In the genomic region with DNA sequence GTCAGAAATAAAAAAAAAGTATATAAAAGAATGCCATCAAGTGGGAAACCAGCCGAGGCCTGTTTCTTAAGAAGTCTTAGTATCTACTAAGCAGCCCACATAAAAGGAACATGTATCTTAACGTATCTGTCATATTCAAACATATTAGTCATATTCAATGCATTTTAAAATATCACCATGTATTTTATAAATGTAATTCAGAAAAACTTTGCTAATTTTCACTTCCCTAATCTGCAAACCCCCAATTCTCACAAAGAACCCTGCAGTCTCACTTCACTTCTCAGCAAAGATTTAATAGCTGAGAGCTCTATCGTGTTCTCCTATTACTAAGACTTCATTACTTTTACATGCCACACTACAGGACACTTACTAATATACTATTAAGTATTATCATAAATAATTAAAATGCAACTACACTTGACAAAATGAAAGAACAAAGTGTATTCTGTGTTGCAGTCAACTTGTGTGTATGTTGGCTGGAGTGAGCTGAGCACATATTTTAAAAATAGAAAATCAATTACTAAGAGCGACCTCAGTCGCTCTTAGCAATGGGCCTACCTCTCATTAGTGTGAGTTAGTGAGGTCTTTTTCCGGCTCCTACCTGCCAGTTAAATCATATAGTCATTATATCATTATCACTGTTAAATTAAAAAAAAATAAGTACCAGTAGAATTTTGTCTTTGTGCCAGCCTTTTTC, we compare ENCODE assay signal across 9 cellular contexts.
DNase-seq lines count a peak whose midpoint lies in the region; ATAC-seq and TF ChIP-seq lines count a peak whose summit lies in the region.
"Had no signal": no experiment of that assay in that cellular context is flagged by ENCODE, and none has a peak within 500 bp of the region (broad histone marks: within the 10 kb centered on the region; RNA-seq: fewer than 3 reads in every experiment).

No MANE protein-coding gene starts in this region.

- peak; percentile 63 for ATAC-seq in GM19035 (IDR thresholded peaks at IDR 0.05; ENCODE audit: unreplicated experiment)
- peak; percentile 73 for ATAC-seq in HG02588 (IDR thresholded peaks at IDR 0.05; ENCODE audit: unreplicated experiment)
- ATAC-seq in HG03432 (IDR thresholded peaks at IDR 0.05; ENCODE audit: unreplicated experiment): peak; percentile 89
- ATAC-seq: activated T-cell treated with anti-CD3 and anti-CD28 coated beads, Interleukin-2, amount 50 U/mL, for 4 hours had no signal

- peaks cover 5% of the 10 kb centered on the region for H3K9me3 Mint-ChIP-seq in nephron progenitor cell
- H3K9me3 Mint-ChIP-seq: activated T-cell treated with anti-CD3 and anti-CD28 coated beads, Interleukin-2, amount 50 U/mL, for 4 hours had no signal

- H3K27me3 Mint-ChIP-seq in nephron progenitor cell (ENCODE audit: low read depth, poor library complexity): no peaks in the 10 kb centered on the region

- H3K27ac Mint-ChIP-seq in nephron progenitor cell: peak overlapping the region; percentile 10

- TF ChIP-seq CTCF in nephron progenitor cell (IDR thresholded peaks at IDR 0.05): no peak

- H3K4me1 Mint-ChIP-seq in nephron progenitor cell: no peaks in the 10 kb centered on the region

- DNase-seq in nephron progenitor cell (no peak), activated T-cell treated with anti-CD3 and anti-CD28 coated beads for 4 hours (no peak), HEK293T (ENCODE audit: extremely low spot score) (no peak)
- DNase-seq in activated effector memory CD4-positive, alpha-beta T cell treated with anti-CD3 and anti-CD28 coated beads, Interleukin-2, amount 50 U/mL, for 16 hours: no peak
- DNase-seq: activated T-cell treated with anti-CD3 and anti-CD28 coated beads, Interleukin-2, amount 50 U/mL, for 4 hours; NCI-H69 had no signal

- peaks cover 5% of the 10 kb centered on the region for H3K36me3 Mint-ChIP-seq in nephron progenitor cell (ENCODE audit: low read depth)

- CTCF ChIA-PET in HEK293T (lab: Yijun Ruan, JAX): no interaction called here

- POLR2A ChIA-PET in HEK293T (lab: Yijun Ruan, JAX): no interaction called here

- H3K4me3 Mint-ChIP-seq in nephron progenitor cell: no peak overlapping the region
- H3K4me3 Mint-ChIP-seq: activated T-cell treated with anti-CD3 and anti-CD28 coated beads, Interleukin-2, amount 50 U/mL, for 4 hours had no signal

TF ChIP-seq in HEK293T, 16 proteins besides CTCF, POLR2A, EP300 and RAD21:
- no peak for TF ChIP-seq NFRKB (IDR thresholded peaks at IDR 0.05)
- no peak for TF ChIP-seq SUZ12 (IDR thresholded peaks at IDR 0.05)
- TF ChIP-seq FOXM1 (IDR thresholded peaks at IDR 0.05; ENCODE audit: borderline replicate concordance): no peak
- no peak for TF ChIP-seq TARDBP (IDR thresholded peaks at IDR 0.05)
- TF ChIP-seq CTBP1 (IDR thresholded peaks at IDR 0.05; ENCODE audit: borderline replicate concordance): no peak
- no peak for TF ChIP-seq FOXA1 (IDR thresholded peaks at IDR 0.05)
- no peak for TF ChIP-seq ELF4 (IDR thresholded peaks at IDR 0.05)
- TF ChIP-seq, protein P1, sequence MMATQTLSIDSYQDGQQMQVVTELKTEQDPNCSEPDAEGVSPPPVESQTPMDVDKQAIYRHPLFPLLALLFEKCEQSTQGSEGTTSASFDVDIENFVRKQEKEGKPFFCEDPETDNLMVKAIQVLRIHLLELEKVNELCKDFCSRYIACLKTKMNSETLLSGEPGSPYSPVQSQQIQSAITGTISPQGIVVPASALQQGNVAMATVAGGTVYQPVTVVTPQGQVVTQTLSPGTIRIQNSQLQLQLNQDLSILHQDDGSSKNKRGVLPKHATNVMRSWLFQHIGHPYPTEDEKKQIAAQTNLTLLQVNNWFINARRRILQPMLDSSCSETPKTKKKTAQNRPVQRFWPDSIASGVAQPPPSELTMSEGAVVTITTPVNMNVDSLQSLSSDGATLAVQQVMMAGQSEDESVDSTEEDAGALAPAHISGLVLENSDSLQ (IDR thresholded peaks at IDR 0.05): no peak
- TF ChIP-seq LEF1 (IDR thresholded peaks at IDR 0.05; ENCODE audit: borderline replicate concordance): no peak
TF ChIP-seq in HEK293T: peak in this region for 0.
